ENCODE assay signal across 8 cellular contexts in genomic region chr11:9575531-9576240, GRCh38. TPM values are rescaled to one million over a fixed set of nuclear protein-coding genes. Genes with fewer than 3 reads are reported as not detected.
DNase-seq lines count a peak whose midpoint lies in the region; ATAC-seq and TF ChIP-seq lines count a peak whose summit lies in the region.

No MANE protein-coding gene starts in this region.

- H3K27me3 ChIP-seq in GM23248 (replicated peaks; ENCODE audit: insufficient read depth) (no peaks in the 10 kb centered on the region), esophagus squamous epithelium (no peaks in the 10 kb centered on the region)

- intact Hi-C loops in esophagus squamous epithelium (cut with DNase I) = no loop called here

- no peaks in the 10 kb centered on the region for H3K9me2 ChIP-seq in GM23248 (ENCODE audit: insufficient read depth)

- in situ Hi-C loops in GM23248 (cut with MboI) = no loop called here

- DNase-seq in GM23248 = peak; percentile 45
- peak; percentile 35 for DNase-seq in RKO (ENCODE audit: low spot score)
- DNase-seq in esophagus squamous epithelium (lab: John Stamatoyannopoulos, UW) = no peak
- DNase-seq in retinal pigment epithelial cell (ENCODE audit: low read depth) = no peak
- DNase-seq in stimulated activated naive CD4-positive, alpha-beta T cell (lab: John Stamatoyannopoulos, UW) = no peak
- no peak for DNase-seq in RWPE1 (ENCODE audit: low spot score)

- peaks cover 46% of the 10 kb centered on the region for H3K36me3 ChIP-seq in GM23248 (ENCODE audit: low read depth)
- H3K36me3 ChIP-seq in esophagus squamous epithelium = peaks cover 0 to 27% (median 8%) of the 10 kb centered on the region in 3 donors

- H4K20me1 ChIP-seq in GM23248 (ENCODE audit: insufficient read depth) = no peaks in the 10 kb centered on the region

- peak overlapping the region; percentile 75 for H2AFZ ChIP-seq in GM23248

- POLR2A ChIA-PET in RWPE1 (lab: Yijun Ruan, JAX; ENCODE audit: low non-redundant PET) = interaction anchor here (0.6 kb wide), 1 partner anchor 38 kb away, joined by 3 read pairs; no protein-coding TSS in a partner anchor

- no peaks in the 10 kb centered on the region for H3K9me3 ChIP-seq in GM23248 (ENCODE audit: low read depth)
- no peaks in the 10 kb centered on the region for H3K9me3 ChIP-seq in esophagus squamous epithelium

- peaks cover 32% of the 10 kb centered on the region for H3K4me1 ChIP-seq in GM23248 (ENCODE audit: insufficient read depth)
- H3K4me1 ChIP-seq in esophagus squamous epithelium = peaks cover 7 to 62% (median 9%) of the 10 kb centered on the region in 3 donors

- H3K27ac ChIP-seq in GM23248 = peak overlapping the region; percentile 93
- peak overlapping the region; percentile 92 to 99 (median 98) for H3K27ac ChIP-seq in esophagus squamous epithelium
- no peak overlapping the region; the same call in 1 of the 2 replicates for H3K27ac ChIP-seq in RWPE1

- 2% methylated on average over 11 of the region's 11 CpGs for WGBS in GM23248 (ENCODE audit: low coverage in 1 of 2, low lambda C conversion rate in 2 of 2, missing lambda C conversion rate in 2 of 2), 2 experiments
- WGBS in esophagus squamous epithelium, 2 donors = 1 to 7% methylated on average over 11 of the region's 11 CpGs

- H3K4me2 ChIP-seq in GM23248 (ENCODE audit: unreplicated experiment) = peak overlapping the region; percentile 95

- H3K4me3 ChIP-seq in GM23248 (peak overlapping the region; percentile 86), esophagus squamous epithelium (peak overlapping the region; percentile 69 to 94 (median 72)), retinal pigment epithelial cell (ENCODE audit: low read length) (peak overlapping the region; percentile 79)

- CTCF ChIA-PET in RWPE1 (lab: Yijun Ruan, JAX) = interaction anchor here (0.6 to 2.6 kb wide), 6 partner anchors 25 to 734 kb away, joined by 3 to 11 read pairs (median 4); no protein-coding TSS in a partner anchor

- TF ChIP-seq CTCF in esophagus squamous epithelium (IDR thresholded peaks at IDR 0.05) (no peak), retinal pigment epithelial cell (conservative IDR thresholded peaks at IDR 0.05; ENCODE audit: low read depth, low read length) (no peak), RWPE1 (conservative IDR thresholded peaks at IDR 0.05; ENCODE audit: low read depth) (no peak)

- peak overlapping the region; percentile 93 for H3K9ac ChIP-seq in GM23248

- H3K79me2 ChIP-seq in GM23248 (ENCODE audit: insufficient read depth) = peaks cover 66% of the 10 kb centered on the region

- ATAC-seq in HG02798 (IDR thresholded peaks at IDR 0.05; ENCODE audit: poor library complexity, unreplicated experiment) (no peak), esophagus mucosa (no peak)

- peaks cover 28% of the 10 kb centered on the region for H3F3A ChIP-seq in GM23248 (ENCODE audit: insufficient read depth)

- no peak for TF ChIP-seq POLR2A in esophagus squamous epithelium (IDR thresholded peaks at IDR 0.05)

RNA-seq across cellular contexts. Expression of gene WEE1, which starts 2.2 kb away (rescaled TPM):
- total RNA-seq in GM23248 (2014; rRNA removed; shearing (Covaris generic)) = 28.1 and 35.2 TPM in 2 replicates
- polyA plus RNA-seq in GM23248 (2016; fragmentation: Nextera tagmentation; extraction: Ambion mirVana) = 11.8 and 13.1 TPM in 2 replicates
- total RNA-seq in esophagus squamous epithelium (10 to 100 TPM; 20.1 to 38.7 (median 36.5) TPM), esophagus mucosa (18.4 TPM)

Comparison
In these comparisons a context has a peak if more than half of its experiments do, and no peak if none do; other contexts are left out.
1. DNase-seq: peak in GM23248 (single experiment) and RKO (single experiment); none in esophagus squamous epithelium (single experiment), retinal pigment epithelial cell (single experiment), stimulated activated naive CD4-positive, alpha-beta T cell (0 of 6) and RWPE1 (single experiment).
2. Peak in every context shown above with its lines, with median percentiles within 50 percentile points of each other: H3K4me3 ChIP-seq.